Comparison of ENCODE assay signal across 9 cellular contexts in the genomic region with DNA sequence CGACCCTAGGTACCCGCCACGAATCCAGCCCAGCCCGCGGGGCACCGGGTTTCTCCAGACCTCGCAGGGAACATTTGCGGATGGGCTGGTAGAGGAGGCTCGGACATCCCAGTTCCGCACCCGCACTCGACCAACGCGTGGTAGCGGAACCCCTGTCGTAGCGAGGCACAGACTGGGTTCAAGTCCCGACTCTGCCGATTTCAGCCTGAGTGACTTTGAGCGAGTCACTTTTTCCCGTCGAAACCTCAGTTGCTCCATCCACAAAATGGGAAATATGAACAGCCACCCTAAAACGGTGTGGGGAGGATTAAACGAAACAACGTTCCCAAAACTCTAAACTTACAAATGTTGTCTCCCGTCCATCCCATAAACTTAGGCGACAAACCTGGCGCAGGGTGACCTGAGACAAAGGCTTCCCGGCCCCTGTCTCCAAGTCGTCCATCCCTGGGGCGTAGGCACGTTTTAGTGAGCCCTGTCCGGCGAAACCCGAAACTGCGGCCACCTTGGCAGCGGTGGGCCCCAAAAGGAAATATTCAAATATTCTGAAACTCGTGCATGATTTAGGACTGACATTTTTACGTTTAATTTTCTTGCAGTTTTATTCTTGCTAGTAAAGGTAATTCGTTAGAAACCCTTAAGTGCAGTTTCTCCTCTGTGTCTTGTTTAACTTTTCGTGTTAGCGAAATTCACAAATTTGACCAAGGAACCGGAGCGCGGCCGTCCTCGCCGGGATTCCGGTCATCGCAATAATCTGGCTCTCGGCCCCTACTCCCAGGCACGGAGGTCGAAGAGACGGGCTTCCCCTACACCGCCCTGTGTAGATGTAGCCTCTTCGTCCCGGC. TPM values are rescaled to one million over a fixed set of nuclear protein-coding genes. Genes with fewer than 3 reads are reported as not detected.
A peak's percentile ranks its signal among the peaks of the same experiment; 100 is the strongest.
DNase-seq lines count a peak whose midpoint lies in the region; ATAC-seq, FAIRE-seq and TF ChIP-seq lines count a peak whose summit lies in the region.
"Had no signal": no experiment of that assay in that cellular context is flagged by ENCODE, and none has a peak within 500 bp of the region (broad histone marks: within the 10 kb centered on the region; RNA-seq: fewer than 3 reads in every experiment).

No MANE protein-coding gene starts in this region.

- H3K27me3 ChIP-seq in HCT116 (ENCODE audit: insufficient read depth, low read length) (no peaks in the 10 kb centered on the region), psoas muscle (ENCODE audit: insufficient read depth in 3 of 3, low read length in 2 of 3) (no peaks in the 10 kb centered on the region), foreskin keratinocyte (no peaks in the 10 kb centered on the region)

- peak overlapping the region; percentile 87 for H3K4me3 Mint-ChIP-seq in activated CD8-positive, alpha-beta T cell treated with anti-CD3 and anti-CD28 coated beads, Interleukin-2, amount 10 ng/mL, durations not matched to agents 7 days and 5 days

- H3K79me2 ChIP-seq in HCT116 (ENCODE audit: insufficient read depth, low read length), result peaks cover 41% of the 10 kb centered on the region

- H3K27me3 Mint-ChIP-seq in activated CD8-positive, alpha-beta T cell treated with anti-CD3 and anti-CD28 coated beads, Interleukin-2, amount 10 ng/mL, durations not matched to agents 7 days and 5 days (ENCODE audit: low read depth), result no peaks in the 10 kb centered on the region

- peak overlapping the region; percentile 98 for H3K4me3 ChIP-seq in AG09309 (ENCODE audit: control insufficient read depth, low read depth, low read length)
- peak overlapping the region; percentile 68 to 77 for H3K4me3 ChIP-seq in HCT116 (replicated peaks in 1 of 2; ENCODE audit: low read depth in 1 of 2, low read length in 2 of 2)
- peak overlapping the region; percentile 97 for H3K4me3 ChIP-seq in psoas muscle

- CTCF ChIA-PET in HCT116 (lab: Charles Lee), result no interaction called here
- CTCF ChIA-PET in activated CD8-positive, alpha-beta T cell treated with anti-CD3 and anti-CD28 coated beads, Interleukin-2, amount 10 ng/mL, durations not matched to agents 7 days and 5 days (lab: Charles Lee), result interaction anchor here (1.0 to 4.0 kb wide), 4 partner anchors 26 to 390 kb away, joined by 3 to 21 read pairs (median 16); no protein-coding TSS in a partner anchor

- H3K9me3 Mint-ChIP-seq in activated CD8-positive, alpha-beta T cell treated with anti-CD3 and anti-CD28 coated beads, Interleukin-2, amount 10 ng/mL, durations not matched to agents 7 days and 5 days (ENCODE audit: insufficient read depth), result no peaks in the 10 kb centered on the region

- RAD21 ChIA-PET in HCT116 (lab: Charles Lee; ENCODE audit: low non-redundant PET in 1 of 2, low total read pairs in 2 of 2, uncharacterized antibody in 2 of 2, unreplicated experiment in 2 of 2), result no interaction called here

- ATAC-seq in HCT116, result no peak
- no peak for ATAC-seq in activated CD8-positive, alpha-beta T cell treated with anti-CD3 and anti-CD28 coated beads, Interleukin-2, amount 10 ng/mL, durations not matched to agents 7 days and 5 days
- peak in 1 of 4 donors; percentile 2 for ATAC-seq in psoas muscle
- ATAC-seq in HG03280 (IDR thresholded peaks at IDR 0.05; ENCODE audit: unreplicated experiment), result no peak
- ATAC-seq in foreskin keratinocyte, result no peak

- H3K9me3 ChIP-seq in HCT116 (ENCODE audit: control insufficient read depth in 1 of 2, insufficient read depth in 1 of 2, low read depth in 1 of 2, low read length in 2 of 2), result no peaks in the 10 kb centered on the region
- no peaks in the 10 kb centered on the region for H3K9me3 ChIP-seq in psoas muscle

- FAIRE-seq in frontal cortex (lab: Jason Lieb, UNC), result no peak
- FAIRE-seq: islet of Langerhans had no signal

- H3K9me2 ChIP-seq in HCT116 (ENCODE audit: insufficient read depth), result no peaks in the 10 kb centered on the region

- peaks cover 52% of the 10 kb centered on the region for H3K4me1 Mint-ChIP-seq in activated CD8-positive, alpha-beta T cell treated with anti-CD3 and anti-CD28 coated beads, Interleukin-2, amount 10 ng/mL, durations not matched to agents 7 days and 5 days (ENCODE audit: low read depth)

- H3K27ac Mint-ChIP-seq in activated CD8-positive, alpha-beta T cell treated with anti-CD3 and anti-CD28 coated beads, Interleukin-2, amount 10 ng/mL, durations not matched to agents 7 days and 5 days, result peak overlapping the region; percentile 97

- TSS peak; percentile 47 for BruUV-seq in HCT116 (replicated peaks; lab: Mats Ljungman, UMichigan)

- H3K4me1 ChIP-seq in HCT116 (ENCODE audit: control insufficient read depth in 1 of 2, insufficient read depth in 2 of 2, low read length in 2 of 2), result peaks cover 38 to 72% of the 10 kb centered on the region in 2 experiments
- peaks cover 33% of the 10 kb centered on the region for H3K4me1 ChIP-seq in psoas muscle
- no peaks in the 10 kb centered on the region for H3K4me1 ChIP-seq in foreskin keratinocyte

- no peak for TF ChIP-seq RAD21 in HCT116 (IDR thresholded peaks at IDR 0.05; ENCODE audit: low read depth)

- H2AFZ ChIP-seq in HCT116 (ENCODE audit: low read depth, low read length, poor library complexity, severe bottlenecking), result no peak overlapping the region

- H4K20me1 ChIP-seq in HCT116 (ENCODE audit: insufficient read depth), result no peaks in the 10 kb centered on the region

- intact Hi-C loops in HCT116 (cut with micrococcal nuclease), result no loop called here
- intact Hi-C loops in psoas muscle (cut with DNase I), result no loop called here

- peaks cover 20% of the 10 kb centered on the region for H3K36me3 Mint-ChIP-seq in activated CD8-positive, alpha-beta T cell treated with anti-CD3 and anti-CD28 coated beads, Interleukin-2, amount 10 ng/mL, durations not matched to agents 7 days and 5 days (ENCODE audit: low read depth)

- POLR2A ChIA-PET in HCT116 (lab: Charles Lee), result interaction anchor here (1.1 to 1.6 kb wide), 3 partner anchors 25 to 145 kb away, joined by 3 to 4 read pairs (median 4); partner anchors contain the start of gene EPOP
- POLR2A ChIA-PET in activated CD8-positive, alpha-beta T cell treated with anti-CD3 and anti-CD28 coated beads, Interleukin-2, amount 10 ng/mL, durations not matched to agents 7 days and 5 days (lab: Charles Lee), result interaction anchor here (0.5 to 7.3 kb wide), 7 partner anchors 9 to 49 kb away, joined by 3 to 92 read pairs (median 7); partner anchors contain the start of genes EPOP and PSMB3

- WGBS in psoas muscle, 3 donors, result 1 to 2% (median 1%) methylated on average over 57 of the region's 57 CpGs

- TF ChIP-seq CTCF in AG09309 (IDR thresholded peaks at IDR 0.05; ENCODE audit: control insufficient read depth, insufficient read depth, low read depth, low read length, missing control alignments) (no peak), HCT116 (IDR thresholded peaks at IDR 0.05 in 2 of 3, conservative IDR thresholded peaks at IDR 0.05 in 1 of 3; ENCODE audit: borderline replicate concordance in 1 of 3, insufficient read depth in 1 of 3, low read depth in 2 of 3, low read length in 2 of 3) (no peak), psoas muscle (IDR thresholded peaks at IDR 0.05) (no peak), foreskin keratinocyte (conservative IDR thresholded peaks at IDR 0.05) (no peak)

- H3K36me3 ChIP-seq in HCT116 (ENCODE audit: control insufficient read depth in 1 of 2, insufficient read depth in 2 of 2, low read length in 2 of 2) (peaks cover 4 to 12% of the 10 kb centered on the region in 2 experiments; a peak in 1 of 4 replicates), psoas muscle (ENCODE audit: insufficient read depth in 1 of 2, low read depth in 1 of 2) (peaks cover 0 to 10% of the 10 kb centered on the region in 2 donors)

- DNase-seq in AG09309 (ENCODE audit: low read depth), result no peak
- DNase-seq in HCT116 (ENCODE audit: low read depth, low spot score), result no peak
- DNase-seq in activated CD8-positive, alpha-beta T cell treated with anti-CD3 and anti-CD28 coated beads, Interleukin-2, amount 10 ng/mL, durations not matched to agents 7 days and 5 days, result peak; percentile 51
- DNase-seq in frontal cortex (ENCODE audit: low spot score in 2 of 2), result peak; percentile 11 to 41
- DNase-seq in psoas muscle, result no peak
- DNase-seq in foreskin keratinocyte, result no peak
- no peak for DNase-seq in NCI-H1436 (lab: John Stamatoyannopoulos, UW)

- peak overlapping the region; percentile 86 for H3K4me2 ChIP-seq in HCT116 (ENCODE audit: low read length)

- H3K27ac ChIP-seq in HCT116 (ENCODE audit: low read depth, low read length) (peak overlapping the region; percentile 99), psoas muscle (peak overlapping the region; percentile 98), foreskin keratinocyte (no peak overlapping the region)

- peak overlapping the region; percentile 92 for H3K9ac ChIP-seq in HCT116 (ENCODE audit: low read length)

- TF ChIP-seq POLR2A in HCT116 (IDR thresholded peaks at IDR 0.05; ENCODE audit: borderline replicate concordance, extremely low read depth, insufficient read depth, insufficient read length), result peak; percentile 22

RNA-seq across cellular contexts. Expression of gene MLLT6, which starts 2.0 kb away (rescaled TPM):
- total RNA-seq in HCT116 (2021; ENCODE audit: unreplicated experiment), result 110 TPM
- polyA plus RNA-seq in HCT116 (2012), result 45.6 and 52.4 TPM in 2 replicates
- total RNA-seq in activated CD8-positive, alpha-beta T cell treated with anti-CD3 and anti-CD28 coated beads, Interleukin-2, amount 10 ng/mL, durations not matched to agents 7 days and 5 days, result 100 to 1,000 TPM; 211 to 219 TPM
- 16.3 TPM for total RNA-seq in frontal cortex
- total RNA-seq in psoas muscle, result 100 to 1,000 TPM in 1 of 4 donors, 10 to 100 TPM in 3; 78.5 to 120 (median 84.9) TPM
- polyA plus RNA-seq in psoas muscle, result 10 to 100 TPM; 16.3 to 50.2 (median 25.5) TPM
- 25.6 and 28.8 TPM in 2 replicates for total RNA-seq in foreskin keratinocyte
- polyA plus RNA-seq in foreskin keratinocyte, result 12.3 and 12.8 TPM in 2 replicates

RNA-seq across cellular contexts. Expression of gene CISD3, which starts 27.0 kb away (rescaled TPM):
- total RNA-seq in HCT116 (2021; ENCODE audit: unreplicated experiment), result 50.2 TPM
- 24.8 and 31.7 TPM in 2 replicates for polyA plus RNA-seq in HCT116 (2012)
- 10 to 100 TPM; 48.2 to 56.1 TPM for total RNA-seq in activated CD8-positive, alpha-beta T cell treated with anti-CD3 and anti-CD28 coated beads, Interleukin-2, amount 10 ng/mL, durations not matched to agents 7 days and 5 days
- total RNA-seq in frontal cortex, result 0.82 TPM
- 10 to 100 TPM; 29.9 to 45.5 (median 37.4) TPM for total RNA-seq in psoas muscle
- polyA plus RNA-seq in psoas muscle, result 10 to 100 TPM; 39.6 to 83.6 (median 41.5) TPM
- 23.2 and 27.2 TPM in 2 replicates for total RNA-seq in foreskin keratinocyte
- 62.4 and 68.4 TPM in 2 replicates for polyA plus RNA-seq in foreskin keratinocyte

RNA-seq across cellular contexts. Expression of gene EPOP, which starts 28.4 kb away (rescaled TPM):
- 37.9 TPM for total RNA-seq in HCT116 (2021; ENCODE audit: unreplicated experiment)
- 15.2 and 19.0 TPM in 2 replicates for polyA plus RNA-seq in HCT116 (2012)
- total RNA-seq in activated CD8-positive, alpha-beta T cell treated with anti-CD3 and anti-CD28 coated beads, Interleukin-2, amount 10 ng/mL, durations not matched to agents 7 days and 5 days, result 10 to 100 TPM; 11.4 to 11.6 TPM
- total RNA-seq in frontal cortex, result 0.82 TPM
- total RNA-seq in psoas muscle, result 1 to 10 TPM in 1 of 4 donors, under 1 TPM in 3; 0.21 to 1.2 (median 0.63) TPM
- 1 to 10 TPM in 1 of 3 donors, under 1 TPM in 2; 0.21 to 1.1 (median 0.44) TPM for polyA plus RNA-seq in psoas muscle
- 5.2 and 6.5 TPM in 2 replicates for total RNA-seq in foreskin keratinocyte
- 4.6 and 6.5 TPM in 2 replicates for polyA plus RNA-seq in foreskin keratinocyte

RNA-seq across cellular contexts. Expression of gene PCGF2, which starts 45.0 kb away (rescaled TPM):
- total RNA-seq in HCT116 (2021; ENCODE audit: unreplicated experiment) (64.6 TPM), frontal cortex (8.2 TPM), psoas muscle (10 to 100 TPM in 1 of 4 donors, 1 to 10 TPM in 3; 7.1 to 10.8 (median 7.5) TPM), foreskin keratinocyte (12.8 and 15.0 TPM in 2 replicates)
- polyA plus RNA-seq in HCT116 (2012), result 60.2 and 61.4 TPM in 2 replicates
- under 1 TPM; 0.63 to 0.70 TPM for total RNA-seq in activated CD8-positive, alpha-beta T cell treated with anti-CD3 and anti-CD28 coated beads, Interleukin-2, amount 10 ng/mL, durations not matched to agents 7 days and 5 days
- polyA plus RNA-seq in psoas muscle (1 to 10 TPM; 3.3 to 5.8 (median 5.1) TPM), foreskin keratinocyte (37.4 and 41.2 TPM in 2 replicates)

RNA-seq across cellular contexts. Expression of gene PSMB3, which starts 49.4 kb away (rescaled TPM):
- total RNA-seq in HCT116 (2021; ENCODE audit: unreplicated experiment) (346 TPM), frontal cortex (196 TPM), psoas muscle (100 to 1,000 TPM; 112 to 209 (median 184) TPM), foreskin keratinocyte (264 and 287 TPM in 2 replicates)
- polyA plus RNA-seq in HCT116 (2012), result 387 and 435 TPM in 2 replicates
- total RNA-seq in activated CD8-positive, alpha-beta T cell treated with anti-CD3 and anti-CD28 coated beads, Interleukin-2, amount 10 ng/mL, durations not matched to agents 7 days and 5 days, result 100 to 1,000 TPM; 251 to 252 TPM
- polyA plus RNA-seq in psoas muscle (100 to 1,000 TPM; 286 to 463 (median 332) TPM), foreskin keratinocyte (382 and 384 TPM in 2 replicates)

Comparison
In these comparisons a context has a peak if more than half of its experiments do, and no peak if none do; other contexts are left out.
1. DNase-seq: peak in activated CD8-positive, alpha-beta T cell treated with anti-CD3 and anti-CD28 coated beads, Interleukin-2, amount 10 ng/mL, durations not matched to agents 7 days and 5 days (single experiment) and frontal cortex (2 of 2); none in AG09309 (single experiment), HCT116 (single experiment), psoas muscle (0 of 2), foreskin keratinocyte (0 of 2) and NCI-H1436 (single experiment).
2. RNA of gene CISD3, which starts 27.0 kb away (total RNA-seq): 48.2 to 56.1 TPM in activated CD8-positive, alpha-beta T cell treated with anti-CD3 and anti-CD28 coated beads, Interleukin-2, amount 10 ng/mL, durations not matched to agents 7 days and 5 days, 50.2 TPM in HCT116 (single experiment), 29.9 to 45.5 TPM in psoas muscle and 23.2 to 27.2 TPM in foreskin keratinocyte; 0.82 TPM in frontal cortex (single experiment); every median in the first group is over 10 times any median in the second.
3. Peak in every context shown above with its lines, with median percentiles within 50 percentile points of each other: H3K4me3 ChIP-seq.